ENCODE assay signal across 8 cellular contexts in genomic region chr14:52553671-52554575, GRCh38. TPM values are rescaled to one million over a fixed set of nuclear protein-coding genes. Genes with fewer than 3 reads are reported as not detected.
DNase-seq lines count a peak whose midpoint lies in the region; ATAC-seq and TF ChIP-seq lines count a peak whose summit lies in the region.

No MANE protein-coding gene starts in this region.

- H3K9me3 ChIP-seq in A673 (ENCODE audit: low read depth, low read length, poor library complexity, severe bottlenecking) (no peaks in the 10 kb centered on the region), colonic mucosa (no peaks in the 10 kb centered on the region)

- intact Hi-C loops in A673 (cut with micrococcal nuclease; ENCODE audit: unreplicated experiment) = loop anchor here (5.0 kb wide), 1 partner anchor 138 kb away; no protein-coding TSS in a partner anchor
- intact Hi-C loops in colonic mucosa (cut with DNase I) = loop anchor here (10.0 kb wide), 1 partner anchor 141 kb away; the partner anchor contains the start of gene ERO1A

- no peak for TF ChIP-seq CTCF in A673 (conservative IDR thresholded peaks at IDR 0.05; ENCODE audit: low read depth, low read length)
- no peak for TF ChIP-seq CTCF in colonic mucosa (IDR thresholded peaks at IDR 0.05)

- peak; percentile 88 for DNase-seq in A673 (ENCODE audit: low spot score)
- peak; percentile 27 for DNase-seq in H7
- DNase-seq in NCI-H446 treated with DMSO at 0.1 percent for 48 hours (lab: John Stamatoyannopoulos, UW) = peak; percentile 73
- peak; percentile 85 for DNase-seq in activated CD4-positive, alpha-beta T cell treated with anti-CD3 and anti-CD28 coated beads, Interleukin-2, amount 50 U/mL, for 1 hour
- peak; percentile 92 for DNase-seq in colonic mucosa
- DNase-seq in kidney tubule cell (ENCODE audit: low spot score) = peak; percentile 89
- peak; percentile 65 to 71 (median 67) for DNase-seq in stimulated activated CD4-positive, alpha-beta T cell treated with anti-CD3 and anti-CD28 coated beads, Interleukin-12 subunit alpha, Interleukin-12 subunit beta, amount 100 ng/mL, for 48 hours (ENCODE audit: low read depth in 2 of 3, low spot score in 1 of 3)

- peak overlapping the region; percentile 74 to 75 for H3K9ac ChIP-seq in colonic mucosa (ENCODE audit: low read depth in 2 of 2, low read length in 2 of 2)

- H3K4me3 ChIP-seq in A673 (ENCODE audit: low read depth, low read length, poor library complexity, severe bottlenecking) (peak overlapping the region; percentile 81), H7 (ENCODE audit: insufficient read depth, low read depth, low read length) (peak overlapping the region; percentile 72), colonic mucosa (peak overlapping the region; percentile 72)

- no TSS peak for BruUV-seq in A673 (replicated peaks; lab: Mats Ljungman, UMichigan)

- no peak for ATAC-seq in GM19467 (IDR thresholded peaks at IDR 0.05; ENCODE audit: unreplicated experiment)

- H3K4me1 ChIP-seq in A673 (ENCODE audit: insufficient read depth, low read length, poor library complexity, severe bottlenecking) = peaks cover 17% of the 10 kb centered on the region
- H3K4me1 ChIP-seq in colonic mucosa = peaks cover 4% of the 10 kb centered on the region

- H3K27me3 ChIP-seq in A673 (replicated peaks; ENCODE audit: insufficient read depth, low read depth, low read length, poor library complexity) (no peaks in the 10 kb centered on the region), H7 (ENCODE audit: control insufficient read depth, insufficient read depth, low read length) (peaks cover 12% of the 10 kb centered on the region), colonic mucosa (no peaks in the 10 kb centered on the region)

- H3K36me3 ChIP-seq in A673 (ENCODE audit: insufficient read depth, low read length, poor library complexity, severe bottlenecking) = no peaks in the 10 kb centered on the region
- H3K36me3 ChIP-seq in H7 (replicated peaks; ENCODE audit: control insufficient read depth, insufficient read depth, low read length) = no peaks in the 10 kb centered on the region
- no peaks in the 10 kb centered on the region for H3K36me3 ChIP-seq in colonic mucosa

- H3K27ac ChIP-seq in A673 (ENCODE audit: low read depth, low read length, poor library complexity, severe bottlenecking) (peak overlapping the region; percentile 55), colonic mucosa (no peak overlapping the region)

- POLR2A ChIA-PET in A673 (lab: Charles Lee; ENCODE audit: low non-redundant PET) = no interaction called here

- CTCF ChIA-PET in A673 (lab: Charles Lee) = no interaction called here

RNA-seq across cellular contexts. Expression of gene GPR137C, which starts 1.3 kb away (rescaled TPM):
- total RNA-seq in A673 (2021) (2.4 and 2.8 TPM in 2 replicates), colonic mucosa (1 to 10 TPM in 1 of 2 donors, under 1 TPM in 1; 0.79 to 1.2 TPM)
- 0.69 and 2.3 TPM in 2 replicates for total RNA-seq in H7 (2014; rRNA removed; shearing (Covaris generic))

RNA-seq across cellular contexts. Expression of gene TXNDC16, which starts 1.6 kb away (rescaled TPM):
- total RNA-seq in A673 (2021) = 3.4 and 4.8 TPM in 2 replicates
- 8.1 and 10.8 TPM in 2 replicates for total RNA-seq in H7 (2014; rRNA removed; shearing (Covaris generic))
- total RNA-seq in colonic mucosa = 10 to 100 TPM in 1 of 2 donors, 1 to 10 TPM in 1; 7.8 to 10.6 TPM

Comparison
In these comparisons a context has a peak if more than half of its experiments do, and no peak if none do; other contexts are left out.
1. DNase-seq: peak in every context shown above with its lines; median percentile 92 in colonic mucosa; 89 in kidney tubule cell; 88 in A673; 85 in activated CD4-positive, alpha-beta T cell treated with anti-CD3 and anti-CD28 coated beads, Interleukin-2, amount 50 U/mL, for 1 hour; 73 in NCI-H446 treated with DMSO at 0.1 percent for 48 hours; 67 in stimulated activated CD4-positive, alpha-beta T cell treated with anti-CD3 and anti-CD28 coated beads, Interleukin-12 subunit alpha, Interleukin-12 subunit beta, amount 100 ng/mL, for 48 hours; 27 in H7.